26 cellular contexts compared by ENCODE assay signal in genomic region chr17:77756028-77756427, GRCh38.
"Had no signal": no experiment of that assay in that cellular context is flagged by ENCODE, and none has a peak within 500 bp of the region (broad histone marks: within the 10 kb centered on the region; RNA-seq: fewer than 3 reads in every experiment).

No MANE protein-coding gene starts in this region.

- DNase-seq: activated CD4-positive, alpha-beta memory T cell treated with anti-CD3 and anti-CD28 coated beads, Interleukin-2, amount 10 ng/mL, durations not matched to agents 7 days and 5 days; activated CD4-positive, alpha-beta T cell treated with anti-CD3 and anti-CD28 coated beads for 1 hour; activated CD4-positive, alpha-beta T cell treated with anti-CD3 and anti-CD28 coated beads for 4 hours; activated CD4-positive, alpha-beta T cell treated with anti-CD3 and anti-CD28 coated beads, Interleukin-2, amount 10 ng/mL, durations not matched to agents 7 days and 5 days; activated CD4-positive, alpha-beta T cell treated with anti-CD3 and anti-CD28 coated beads, Interleukin-2, amount 50 U/mL, for 4 hours; activated CD8-positive, alpha-beta memory T cell treated with anti-CD3 and anti-CD28 coated beads, Interleukin-2, amount 50 U/mL, for 48 hours; activated gamma-delta T cell; activated naive CD4-positive, alpha-beta T cell; activated naive CD4-positive, alpha-beta T cell treated with anti-CD3 and anti-CD28 coated beads, Interleukin-2, amount 10 ng/mL, durations not matched to agents 7 days and 5 days; activated naive CD8-positive, alpha-beta T cell treated with anti-CD3 and anti-CD28 coated beads, Interleukin-2, amount 10 ng/mL, durations not matched to agents 7 days and 5 days; activated T-cell treated with anti-CD3 and anti-CD28 coated beads for 4 hours; activated T-cell treated with anti-CD3 and anti-CD28 coated beads, Interleukin-2, amount 50 U/mL, for 24 hours; activated T-cell treated with anti-CD3 and anti-CD28 coated beads, Interleukin-2, amount 50 U/mL, for 72 hours; caudate nucleus; cortex of kidney; dermis blood vessel endothelial cell; effector CD4-positive, alpha-beta T cell; effector memory CD8-positive, alpha-beta T cell; esophagus squamous epithelium; foreskin melanocyte; T-helper 2 cell had no signal

- H3K36me3 ChIP-seq: ascending aorta, esophagus squamous epithelium, gastroesophageal sphincter had no signal

- ATAC-seq: activated T-cell treated with anti-CD3 and anti-CD28 coated beads, Interleukin-2, amount 50 U/mL, for 72 hours; effector memory CD8-positive, alpha-beta T cell; gastroesophageal sphincter; WTC11 had no signal

- H3K27me3 ChIP-seq: ascending aorta, gastroesophageal sphincter had no signal

- H3K4me1 ChIP-seq: ascending aorta, esophagus squamous epithelium, gastroesophageal sphincter had no signal

- H3K4me3 ChIP-seq: ascending aorta, esophagus squamous epithelium, gastroesophageal sphincter had no signal

- H3K27ac ChIP-seq: ascending aorta, epithelial cell of prostate, esophagus squamous epithelium, gastroesophageal sphincter, VCaP had no signal

- H3K9me3 ChIP-seq: ascending aorta had no signal
